ENCODE assay signal across 33 cellular contexts in genomic region chr15:90080818-90081382, GRCh38. TPM values are rescaled to one million over a fixed set of nuclear protein-coding genes. Genes with fewer than 3 reads are reported as not detected.
A peak's percentile ranks its signal among the peaks of the same experiment; 100 is the strongest.
DNase-seq lines count a peak whose midpoint lies in the region; ATAC-seq, FAIRE-seq and TF ChIP-seq lines count a peak whose summit lies in the region.
"Had no signal": no experiment of that assay in that cellular context is flagged by ENCODE, and none has a peak within 500 bp of the region (broad histone marks: within the 10 kb centered on the region; RNA-seq: fewer than 3 reads in every experiment).

No MANE protein-coding gene starts in this region.

- in situ Hi-C loops in K562 (cut with MboI) = no loop called here

- H3K4me1 ChIP-seq in NT2/D1 (ENCODE audit: insufficient read depth, insufficient read length) = peaks cover 25% of the 10 kb centered on the region
- peaks cover 0 to 24% of the 10 kb centered on the region in 2 experiments; a peak in 1 of 5 replicates for H3K4me1 ChIP-seq in K562 (replicated peaks in 1 of 2; ENCODE audit: control insufficient read depth in 2 of 2, insufficient read depth in 2 of 2, low read length in 2 of 2)
- peaks cover 0 to 43% (median 33%) of the 10 kb centered on the region in 4 donors for H3K4me1 ChIP-seq in sigmoid colon
- H3K4me1 ChIP-seq: colonic mucosa had no signal

- H3K36me3 ChIP-seq in NT2/D1 (ENCODE audit: insufficient read depth, insufficient read length, low read length) = peaks cover 69% of the 10 kb centered on the region
- H3K36me3 ChIP-seq in K562 (ENCODE audit: control insufficient read depth, insufficient read depth, low read length) = peaks cover 23% of the 10 kb centered on the region; the same call in 2 of the 3 replicates
- peaks cover 0 to 72% (median 29%) of the 10 kb centered on the region in 4 donors for H3K36me3 ChIP-seq in sigmoid colon

- no peak for FAIRE-seq in K562 (lab: Jason Lieb, UNC)
- FAIRE-seq: GM18507, HTR-8/SVneo had no signal

- POLR2A ChIA-PET in K562 (lab: Yijun Ruan, JAX) = interaction anchor here (0.6 to 1.3 kb wide), 3 partner anchors 17 to 78 kb away, joined by 3 to 6 read pairs (median 4); no protein-coding TSS in a partner anchor

- no peaks in the 10 kb centered on the region for H3K27me3 ChIP-seq in NT2/D1 (ENCODE audit: insufficient read depth, insufficient read length)
- no peaks in the 10 kb centered on the region for H3K27me3 ChIP-seq in K562 (ENCODE audit: control insufficient read depth in 2 of 2, insufficient read depth in 2 of 2, low read length in 2 of 2)
- no peaks in the 10 kb centered on the region for H3K27me3 ChIP-seq in sigmoid colon
- H3K27me3 ChIP-seq: brain microvascular endothelial cell, colonic mucosa, hepatocyte had no signal

- no peak overlapping the region for H2AFZ ChIP-seq in K562 (ENCODE audit: low read depth, low read length)
- H2AFZ ChIP-seq: hepatocyte had no signal

- no TSS peak for BruUV-seq in K562 (replicated peaks; lab: Mats Ljungman, UMichigan)

- no peak for TF ChIP-seq POLR2A in K562 (conservative IDR thresholded peaks at IDR 0.05)
- TF ChIP-seq POLR2A in sigmoid colon (IDR thresholded peaks at IDR 0.05) = no peak

- H3K9ac ChIP-seq in NT2/D1 (ENCODE audit: insufficient read length, low read depth) (peak overlapping the region; percentile 58), K562 (ENCODE audit: insufficient read depth in 1 of 2, low read depth in 2 of 2, low read length in 2 of 2) (peak overlapping the region in 1 of 2 experiments; percentile 70; a peak in 1 of 4 replicates)
- H3K9ac ChIP-seq: KMS-11 had no signal

- no peaks in the 10 kb centered on the region for H3K9me3 ChIP-seq in NT2/D1 (ENCODE audit: insufficient read depth, low read length)
- no peaks in the 10 kb centered on the region for H3K9me3 ChIP-seq in K562 (replicated peaks; ENCODE audit: control insufficient read depth, insufficient read depth, low read depth, low read length)
- H3K9me3 ChIP-seq in sigmoid colon = no peaks in the 10 kb centered on the region
- H3K9me3 ChIP-seq: colonic mucosa had no signal

- H3K27me3 Mint-ChIP-seq in immature natural killer cell (ENCODE audit: low read depth in 3 of 3) = peaks cover 0 to 2% (median 0%) of the 10 kb centered on the region in 3 donors
- H3K27me3 Mint-ChIP-seq: naive thymus-derived CD4-positive, alpha-beta T cell; T-helper 17 cell had no signal

- CTCF ChIA-PET in K562 (lab: Yijun Ruan, JAX; ENCODE audit: low intra/inter-chr PET ratio) = interaction anchor here (0.7 kb wide), 1 partner anchor 9 kb away, joined by 3 read pairs; no protein-coding TSS in a partner anchor

- peak overlapping the region in 1 of 5 donors; percentile 36 for H3K4me3 Mint-ChIP-seq in immature natural killer cell
- H3K4me3 Mint-ChIP-seq: activated CD8-positive, alpha-beta T cell treated with anti-CD3 and anti-CD28 coated beads, Interleukin-2, amount 10 ng/mL, durations not matched to agents 7 days and 5 days; naive thymus-derived CD4-positive, alpha-beta T cell; T-helper 17 cell had no signal

- H3K4me2 ChIP-seq in K562 (ENCODE audit: insufficient read depth, low read length) = no peak overlapping the region
- H3K4me2 ChIP-seq: hepatocyte, KMS-11, smooth muscle cell had no signal

- intact Hi-C loops in K562 (cut with micrococcal nuclease) = no loop called here
- intact Hi-C loops in sigmoid colon (cut with DNase I) = no loop called here

- H3K36me3 Mint-ChIP-seq in immature natural killer cell = peaks cover 0 to 14% (median 3%) of the 10 kb centered on the region in 3 donors

- TF ChIP-seq CTCF in K562 (IDR thresholded peaks at IDR 0.05 in 2 of 3, conservative IDR thresholded peaks at IDR 0.05 in 1 of 3; ENCODE audit: insufficient read depth in 2 of 3, low read depth in 1 of 3, low read length in 3 of 3) (no peak), sigmoid colon (IDR thresholded peaks at IDR 0.05) (no peak)

- no peak for TF ChIP-seq RAD21 in K562 (CRISPR knock-in tag; conservative IDR thresholded peaks at IDR 0.05 in 1 of 2, IDR thresholded peaks at IDR 0.05 in 1 of 2)

- H3K9me3 Mint-ChIP-seq in immature natural killer cell = no peaks in the 10 kb centered on the region
- H3K9me3 Mint-ChIP-seq: naive thymus-derived CD4-positive, alpha-beta T cell had no signal

- H3K27ac ChIP-seq in K562 (ENCODE audit: extremely low read depth, low read depth, low read length) (no peak overlapping the region), sigmoid colon (peak overlapping the region; percentile 14 to 72 (median 60))
- H3K27ac ChIP-seq: brain microvascular endothelial cell, C4-2B, colonic mucosa, hepatocyte, KMS-11 had no signal

- DNase-seq in NT2/D1 (ENCODE audit: low read depth, low spot score) (no peak), K562 (ENCODE audit: extremely low read depth in 1 of 4, low spot score in 3 of 4) (no peak), immature natural killer cell (no peak), sigmoid colon (no peak), ureter (ENCODE audit: low spot score) (no peak)
- DNase-seq in activated CD8-positive, alpha-beta memory T cell treated with anti-CD3 and anti-CD28 coated beads for 24 hours = no peak
- DNase-seq: activated CD4-positive, alpha-beta T cell treated with anti-CD3 and anti-CD28 coated beads for 1 hour; activated CD8-positive, alpha-beta T cell treated with anti-CD3 and anti-CD28 coated beads, Interleukin-2, amount 10 ng/mL, durations not matched to agents 7 days and 5 days; activated gamma-delta T cell; amniotic stem cell; brain microvascular endothelial cell; colonic mucosa; DND-41; foreskin melanocyte; naive thymus-derived CD4-positive, alpha-beta T cell; NCI-H1417 treated with DMSO at 0.1 percent for 48 hours; NCI-H2081 treated with DMSO at 0.1 percent for 48 hours; NCI-H345; NCI-H774; retina; stimulated activated CD4-positive, alpha-beta T cell treated with anti-CD3 and anti-CD28 coated beads, Interleukin-1b, Interleukin-23, amount 100 ng/mL, for 48 hours; stimulated activated CD8-positive, alpha-beta memory T cell treated with anti-CD3 and anti-CD28 coated beads, Interleukin-4, amount 100 ng/mL, for 48 hours; T-helper 17 cell; trophoblast cell had no signal

- no peak for ATAC-seq in K562
- ATAC-seq in GM21723 (IDR thresholded peaks at IDR 0.05; ENCODE audit: unreplicated experiment) = no peak
- ATAC-seq: activated CD8-positive, alpha-beta T cell treated with anti-CD3 and anti-CD28 coated beads, Interleukin-2, amount 10 ng/mL, durations not matched to agents 7 days and 5 days; esophagus mucosa; naive thymus-derived CD4-positive, alpha-beta T cell; SK-N-SH treated with all-trans-retinoic acid at 6 μM for 48 hours; T-helper 17 cell had no signal

- H3K27ac Mint-ChIP-seq in immature natural killer cell = peak overlapping the region in 4 of 6 donors; percentile 28 to 53 (median 34)
- H3K27ac Mint-ChIP-seq: activated CD8-positive, alpha-beta T cell treated with anti-CD3 and anti-CD28 coated beads, Interleukin-2, amount 10 ng/mL, durations not matched to agents 7 days and 5 days had no signal

- no peaks in the 10 kb centered on the region for H4K20me1 ChIP-seq in K562 (replicated peaks; ENCODE audit: control insufficient read depth, insufficient read depth, low read length)

- no peaks in the 10 kb centered on the region for H3K79me2 ChIP-seq in K562 (ENCODE audit: control insufficient read depth, insufficient read depth, low read length)
- H3K79me2 ChIP-seq: hepatocyte had no signal

- no peaks in the 10 kb centered on the region for H3K4me1 Mint-ChIP-seq in immature natural killer cell
- H3K4me1 Mint-ChIP-seq: T-helper 17 cell had no signal

- WGBS in K562 (ENCODE audit: insufficient coverage, low coverage, missing lambda C conversion rate) = 84% methylated on average over 6 of the region's 11 CpGs
- 87 to 91% methylated on average over 11 of the region's 11 CpGs for WGBS in sigmoid colon, 2 donors

- H3K4me3 ChIP-seq in NT2/D1 (ENCODE audit: insufficient read length, low read depth) = no peak overlapping the region
- no peak overlapping the region for H3K4me3 ChIP-seq in K562
- H3K4me3 ChIP-seq in sigmoid colon = no peak overlapping the region
- H3K4me3 ChIP-seq: colonic mucosa, hepatocyte, smooth muscle cell had no signal

- TF ChIP-seq EP300 in K562 (IDR thresholded peaks at IDR 0.05; ENCODE audit: low read length) = no peak
- TF ChIP-seq EP300 in sigmoid colon (IDR thresholded peaks at IDR 0.05) = no peak

- H3K9me1 ChIP-seq in K562 (ENCODE audit: control insufficient read depth, insufficient read depth, low read length) = no peaks in the 10 kb centered on the region

TF ChIP-seq in K562, 482 proteins besides CTCF, POLR2A, EP300 and RAD21:
- TF ChIP-seq POLR2G (IDR thresholded peaks at IDR 0.05; ENCODE audit: low read depth, low read length) (peak; percentile 17; the same call in 1 of the 2 replicates), RBM22 (IDR thresholded peaks at IDR 0.05; ENCODE audit: low read depth, low read length, poor library complexity, severe bottlenecking) (peak; percentile 64), GABPB2 (CRISPR knock-in tag; conservative IDR thresholded peaks at IDR 0.05) (no peak)

RNA-seq across cellular contexts. Expression of gene IDH2, which starts 21.4 kb away (rescaled TPM):
- 8.3 and 17.4 TPM in 2 replicates for total RNA-seq in K562 (2011; cell fraction: chromatin; rRNA removed; ENCODE audit: low replicate concordance)
- total RNA-seq in K562 (2011; cell fraction: nucleolus; rRNA removed) = 17.3 and 17.6 TPM in 2 replicates
- 13.9 and 15.0 TPM in 2 replicates for total RNA-seq in K562 (2011; cell fraction: nucleoplasm; rRNA removed)
- total RNA-seq in K562 (2014; rRNA removed) = 59.2 and 74.5 TPM in 2 replicates
- total RNA-seq in K562 (2014; rRNA removed; fragmentation: Illumina TruSeq; extraction: Trizol) = 34.2 and 41.2 TPM in 2 replicates
- total RNA-seq in K562 (2015; rRNA removed; fragmentation: Illumina TruSeq; extraction: Trizol) = 72.3 and 72.6 TPM in 2 replicates
- 76.7 and 80.4 TPM in 2 replicates for total RNA-seq in K562 (2021)
- 99.9 and 181 TPM in 2 replicates for polyA plus RNA-seq in K562 (2011; rRNA removed)
- polyA plus RNA-seq in K562 (2011; cell fraction: cytosol; rRNA removed) = 113 and 128 TPM in 2 replicates
- polyA plus RNA-seq in K562 (2011; cell fraction: nucleus; rRNA removed) = 68.2 and 102 TPM in 2 replicates
- polyA plus RNA-seq in K562 (2012) = 68.8 and 135 TPM in 2 replicates
- polyA plus RNA-seq in K562 (2014; fragmentation: Illumina TruSeq; extraction: Trizol) = 83.0 and 84.4 TPM in 2 replicates
- polyA plus RNA-seq in K562 (2014; fragmentation: Nextera tagmentation; extraction: Ambion mirVana) = 1 to 10 TPM in 1 of 2 experiments, under 1 TPM in 1; 0.70 to 3.1 TPM
- polyA plus RNA-seq in K562 (2014; rRNA removed) = 51.1 and 52.3 TPM in 2 replicates
- 62.2 and 82.4 TPM in 2 replicates for polyA minus RNA-seq in K562 (2011; rRNA and poly(A)+ RNA removed)
- polyA minus RNA-seq in K562 (2011; cell fraction: cytosol; rRNA and poly(A)+ RNA removed) = 51.4 and 98.5 TPM in 2 replicates
- polyA minus RNA-seq in K562 (2011; cell fraction: nucleus; rRNA and poly(A)+ RNA removed) = 7.0 and 20.3 TPM in 2 replicates
- polyA plus RNA-seq in immature natural killer cell = 100 to 1,000 TPM; 160 to 330 (median 218) TPM
- total RNA-seq in sigmoid colon = 100 to 1,000 TPM in 3 of 4 donors, 10 to 100 TPM in 1; 77.2 to 164 (median 116) TPM
- 100 to 1,000 TPM in 1 of 3 donors, 10 to 100 TPM in 2; 43.8 to 210 (median 90.2) TPM for polyA plus RNA-seq in sigmoid colon
- 65.2 TPM for total RNA-seq in ureter
